ENCODE assay signal across 14 cellular contexts in genomic region chr2:174586896-174587295, GRCh38. TPM values are rescaled to one million over a fixed set of nuclear protein-coding genes. Genes with fewer than 3 reads are reported as not detected.
DNase-seq lines count a peak whose midpoint lies in the region; ATAC-seq and TF ChIP-seq lines count a peak whose summit lies in the region.
"Had no signal": no experiment of that assay in that cellular context is flagged by ENCODE, and none has a peak within 500 bp of the region (broad histone marks: within the 10 kb centered on the region; RNA-seq: fewer than 3 reads in every experiment).

No MANE protein-coding gene starts in this region.

- peaks cover 24% of the 10 kb centered on the region for H3K79me2 ChIP-seq in osteoblast (ENCODE audit: insufficient read depth, low read length)

- peaks cover 78% of the 10 kb centered on the region for H3K4me1 Mint-ChIP-seq in T-helper 1 cell treated with Interleukin-12 subunit alpha and Interleukin-12 subunit beta and Interleukin-4 antibody, amounts not matched to agents 30 μg/mL and 1 μg/mL, for 36 hours (ENCODE audit: low read depth)
- peaks cover 94 to 97% (median 95%) of the 10 kb centered on the region in 3 donors for H3K4me1 Mint-ChIP-seq in T-cell
- H3K4me1 Mint-ChIP-seq in dendritic cell treated with granulocyte-macrophage colony-stimulating factor and Interleukin-4, amounts not matched to agents 40 ng/mL and 50 ng/mL, for 4 days (ENCODE audit: low read depth) = peaks cover 67% of the 10 kb centered on the region

- no peak overlapping the region for H3K4me2 ChIP-seq in osteoblast (ENCODE audit: insufficient read depth, low read length)

- DNase-seq in T-helper 1 cell (no peak), T-cell (no peak), osteoblast (ENCODE audit: insufficient read length, low spot score, missing footprints) (no peak), NK-92 (lab: John Stamatoyannopoulos, UW; ENCODE audit: unreplicated experiment) (no peak), vagina (ENCODE audit: extremely low spot score in 2 of 2) (no peak)
- DNase-seq: heart right ventricle, NCI-H1694 treated with DMSO at 0.1 percent for 48 hours had no signal

- H3K4me1 ChIP-seq in osteoblast (ENCODE audit: insufficient read depth, low read length) (peaks cover 38% of the 10 kb centered on the region), vagina (peaks cover 41% of the 10 kb centered on the region)

- no peaks in the 10 kb centered on the region for H3K9me3 ChIP-seq in osteoblast (ENCODE audit: low read depth, low read length)
- no peaks in the 10 kb centered on the region for H3K9me3 ChIP-seq in vagina
- H3K9me3 ChIP-seq: ascending aorta, heart right ventricle had no signal

- peak overlapping the region; percentile 46 for H3K27ac Mint-ChIP-seq in T-helper 1 cell treated with Interleukin-12 subunit alpha and Interleukin-12 subunit beta and Interleukin-4 antibody, amounts not matched to agents 30 μg/mL and 1 μg/mL, for 36 hours
- H3K27ac Mint-ChIP-seq in T-cell = peak overlapping the region; percentile 86 to 90
- peak overlapping the region; percentile 71 for H3K27ac Mint-ChIP-seq in dendritic cell treated with granulocyte-macrophage colony-stimulating factor and Interleukin-4, amounts not matched to agents 40 ng/mL and 50 ng/mL, for 4 days
- H3K27ac Mint-ChIP-seq: progenitor cell of endocrine pancreas had no signal

- CTCF ChIA-PET in T-cell (lab: Charles Lee) = interaction anchor here (1.1 to 16.0 kb wide), 3 partner anchors 13 to 101 kb away, joined by 3 to 298 read pairs (median 4); partner anchors contain the start of gene WIPF1 (in 1 of the 2)

- intact Hi-C loops in dendritic cell treated with granulocyte-macrophage colony-stimulating factor and Interleukin-4, amounts not matched to agents 40 ng/mL and 50 ng/mL, for 4 days (cut with micrococcal nuclease) = no loop called here
- intact Hi-C loops in vagina (cut with DNase I) = no loop called here

- H3K27me3 Mint-ChIP-seq in T-helper 1 cell treated with Interleukin-12 subunit alpha and Interleukin-12 subunit beta and Interleukin-4 antibody, amounts not matched to agents 30 μg/mL and 1 μg/mL, for 36 hours (ENCODE audit: low read depth) = no peaks in the 10 kb centered on the region
- no peaks in the 10 kb centered on the region for H3K27me3 Mint-ChIP-seq in T-cell
- H3K27me3 Mint-ChIP-seq in dendritic cell treated with granulocyte-macrophage colony-stimulating factor and Interleukin-4, amounts not matched to agents 40 ng/mL and 50 ng/mL, for 4 days = no peaks in the 10 kb centered on the region
- H3K27me3 Mint-ChIP-seq: progenitor cell of endocrine pancreas had no signal

- ATAC-seq in T-cell (replicated peaks in 1 of 4) (no peak), GM18861 (IDR thresholded peaks at IDR 0.05; ENCODE audit: unreplicated experiment) (no peak)
- ATAC-seq: heart right ventricle had no signal

- TF ChIP-seq CTCF in osteoblast (IDR thresholded peaks at IDR 0.05; ENCODE audit: extremely low read depth, low read depth, low read length) = no peak
- TF ChIP-seq CTCF in vagina (IDR thresholded peaks at IDR 0.05) = no peak

- no peak overlapping the region for H3K4me3 Mint-ChIP-seq in T-helper 1 cell treated with Interleukin-12 subunit alpha and Interleukin-12 subunit beta and Interleukin-4 antibody, amounts not matched to agents 30 μg/mL and 1 μg/mL, for 36 hours
- H3K4me3 Mint-ChIP-seq in T-cell = peak overlapping the region; percentile 53 to 77 (median 70)
- H3K4me3 Mint-ChIP-seq in dendritic cell treated with granulocyte-macrophage colony-stimulating factor and Interleukin-4, amounts not matched to agents 40 ng/mL and 50 ng/mL, for 4 days = no peak overlapping the region

- no peak for TF ChIP-seq POLR2A in vagina (IDR thresholded peaks at IDR 0.05)

- no peaks in the 10 kb centered on the region for H4K20me1 ChIP-seq in osteoblast (ENCODE audit: insufficient read depth, low read length)

- peaks cover 52% of the 10 kb centered on the region for H3K36me3 Mint-ChIP-seq in T-helper 1 cell treated with Interleukin-12 subunit alpha and Interleukin-12 subunit beta and Interleukin-4 antibody, amounts not matched to agents 30 μg/mL and 1 μg/mL, for 36 hours (ENCODE audit: low read depth)
- peaks cover 64% of the 10 kb centered on the region for H3K36me3 Mint-ChIP-seq in T-cell
- H3K36me3 Mint-ChIP-seq in dendritic cell treated with granulocyte-macrophage colony-stimulating factor and Interleukin-4, amounts not matched to agents 40 ng/mL and 50 ng/mL, for 4 days (ENCODE audit: low read depth) = peaks cover 98% of the 10 kb centered on the region

- H3K27ac ChIP-seq in osteoblast (ENCODE audit: low read depth, low read length) (peak overlapping the region; percentile 12), vagina (no peak overlapping the region)
- H3K27ac ChIP-seq: 22Rv1, coronary artery had no signal

- H2AFZ ChIP-seq in osteoblast (ENCODE audit: low read length) = no peak overlapping the region

- no peaks in the 10 kb centered on the region for H3K27me3 ChIP-seq in osteoblast (ENCODE audit: insufficient read depth, low read length)
- H3K27me3 ChIP-seq in vagina = no peaks in the 10 kb centered on the region
- H3K27me3 ChIP-seq: ascending aorta, heart right ventricle had no signal

- no peak overlapping the region for H3K4me3 ChIP-seq in osteoblast (ENCODE audit: insufficient read depth, low read length)
- no peak overlapping the region for H3K4me3 ChIP-seq in vagina
- H3K4me3 ChIP-seq: ascending aorta, coronary artery, heart right ventricle had no signal

- peaks cover 12% of the 10 kb centered on the region for H3K36me3 ChIP-seq in osteoblast (ENCODE audit: insufficient read depth, low read length)
- peaks cover 0 to 7% of the 10 kb centered on the region in 2 donors for H3K36me3 ChIP-seq in vagina

- POLR2A ChIA-PET in T-cell (lab: Charles Lee) = interaction anchor here in 1 of 2 donors (1.3 kb wide), 1 partner anchor 9 kb away, joined by 5 read pairs; no protein-coding TSS in a partner anchor

- H3K9me3 Mint-ChIP-seq in T-helper 1 cell treated with Interleukin-12 subunit alpha and Interleukin-12 subunit beta and Interleukin-4 antibody, amounts not matched to agents 30 μg/mL and 1 μg/mL, for 36 hours = no peaks in the 10 kb centered on the region
- H3K9me3 Mint-ChIP-seq in T-cell = no peaks in the 10 kb centered on the region
- no peaks in the 10 kb centered on the region for H3K9me3 Mint-ChIP-seq in dendritic cell treated with granulocyte-macrophage colony-stimulating factor and Interleukin-4, amounts not matched to agents 40 ng/mL and 50 ng/mL, for 4 days

RNA-seq across cellular contexts. Expression of gene WIPF1, which starts 10.7 kb away (rescaled TPM):
- 100 to 1,000 TPM; 349 to 412 (median 372) TPM for total RNA-seq in T-cell
- 17.7 and 18.0 TPM in 2 replicates for total RNA-seq in osteoblast
- 20.4 TPM for total RNA-seq in vagina

Comparison
In these comparisons a context has a peak if more than half of its experiments do, and no peak if none do; other contexts are left out.
1. H3K4me3 Mint-ChIP-seq: peak in T-cell (3 of 3); none in T-helper 1 cell treated with Interleukin-12 subunit alpha and Interleukin-12 subunit beta and Interleukin-4 antibody, amounts not matched to agents 30 μg/mL and 1 μg/mL, for 36 hours (single experiment) and dendritic cell treated with granulocyte-macrophage colony-stimulating factor and Interleukin-4, amounts not matched to agents 40 ng/mL and 50 ng/mL, for 4 days (single experiment).
2. RNA of gene WIPF1, which starts 10.7 kb away (total RNA-seq): 349 to 412 TPM in T-cell; 20.4 TPM in vagina (single experiment) and 17.7 to 18.0 TPM in osteoblast; every median in the first group is over 10 times any median in the second.
3. Peak in every context shown above with its lines, with median percentiles within 50 percentile points of each other: H3K27ac Mint-ChIP-seq.